Comparison of ENCODE assay signal across 26 cellular contexts in the genomic region with DNA sequence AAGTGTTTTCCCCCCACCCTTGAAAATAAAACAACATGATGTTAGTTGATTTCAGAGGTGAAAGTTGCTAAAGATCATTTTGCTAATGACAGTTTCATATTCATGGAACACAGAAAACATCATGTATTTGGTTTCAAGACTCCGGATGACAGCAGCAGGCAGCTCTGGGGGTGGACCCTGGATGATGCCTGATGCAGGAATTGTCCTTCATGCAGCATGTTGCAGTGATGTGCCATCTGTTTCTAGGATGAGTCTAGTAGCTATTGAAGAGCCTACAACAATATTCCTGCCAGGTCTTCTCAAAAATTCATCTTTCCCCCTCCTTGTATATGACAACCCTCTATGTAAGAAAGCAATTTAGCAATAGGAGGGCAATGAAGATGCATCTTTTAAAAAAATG.
"Had no signal": no experiment of that assay in that cellular context is flagged by ENCODE, and none has a peak within 500 bp of the region (broad histone marks: within the 10 kb centered on the region; RNA-seq: fewer than 3 reads in every experiment).

No MANE protein-coding gene starts in this region.

- H3K27ac ChIP-seq: ascending aorta, body of pancreas, Peyer's patch, RWPE1, SJCRH30 had no signal

- DNase-seq: activated CD4-positive, alpha-beta memory T cell treated with anti-CD3 and anti-CD28 coated beads for 36 hours; activated CD4-positive, alpha-beta T cell treated with anti-CD3 and anti-CD28 coated beads, Interleukin-2, amount 10 ng/mL, durations not matched to agents 7 days and 5 days; activated CD4-positive, CD25-positive, alpha-beta regulatory T cell; activated CD8-positive, alpha-beta memory T cell treated with anti-CD3 and anti-CD28 coated beads for 24 hours; activated effector memory CD4-positive, alpha-beta T cell treated with anti-CD3 and anti-CD28 coated beads, Interleukin-2, amount 50 U/mL, for 16 hours; activated naive CD4-positive, alpha-beta T cell treated with Interleukin-2 at 50 U/mL for 16 hours; activated naive CD8-positive, alpha-beta T cell treated with anti-CD3 and anti-CD28 coated beads, Interleukin-2, amount 50 U/mL, for 24 hours; activated T-cell treated with anti-CD3 and anti-CD28 coated beads, Interleukin-2, amount 50 U/mL, for 4 hours; amniotic stem cell; body of pancreas; Karpas-422; NCI-H1105 treated with DMSO at 0.1 percent for 48 hours; NCI-H1436 treated with DMSO at 0.1 percent for 48 hours; NCI-H1930; NCI-H510A treated with DMSO at 0.1 percent for 48 hours; NCI-H774; NK-92 treated with Interleukin-12 subunit alpha and Interleukin-12 subunit beta, amount 100 ng/mL, for 24 hours; OCI-M1; Peyer's patch; Right ventricle myocardium superior; SJCRH30; SK-N-SH had no signal

- H3K4me3 ChIP-seq: ascending aorta, body of pancreas, K562, Peyer's patch, SJCRH30 had no signal

- ATAC-seq: activated naive CD4-positive, alpha-beta T cell treated with anti-CD3 and anti-CD28 coated beads, Interleukin-2, amount 50 U/mL, for 72 hours; activated naive CD8-positive, alpha-beta T cell treated with anti-CD3 and anti-CD28 coated beads, Interleukin-2, amount 50 U/mL, for 24 hours; activated T-cell treated with anti-CD3 and anti-CD28 coated beads, Interleukin-2, amount 50 U/mL, for 4 hours; body of pancreas; K562 had no signal

- H3K27me3 ChIP-seq: ascending aorta, body of pancreas, Peyer's patch had no signal
